27 cellular contexts compared by ENCODE assay signal in genomic region chr7:131251371-131251770, GRCh38.
"Had no signal": no experiment of that assay in that cellular context is flagged by ENCODE, and none has a peak within 500 bp of the region (broad histone marks: within the 10 kb centered on the region; RNA-seq: fewer than 3 reads in every experiment).

No MANE protein-coding gene starts in this region.

- H3K4me3 Mint-ChIP-seq: stimulated activated effector memory CD8-positive, alpha-beta T cell treated with anti-CD3 and anti-CD28 coated beads, Interleukin-12 subunit alpha, Interleukin-12 subunit beta, amount 100 ng/mL, for 72 hours; stimulated activated memory B cell treated with anti-CD40 and anti-IgM and Interleukin-4, amounts not matched to agents 10 μg/mL and 1 μg/mL and 100 μg/mL, for 72 hours; stimulated activated naive B cell treated with anti-CD40 and anti-IgM and Interleukin-4, amounts not matched to agents 10 μg/mL and 1 μg/mL and 100 μg/mL, for 72 hours; stimulated activated naive CD8-positive, alpha-beta T cell treated with anti-CD3 and anti-CD28 coated beads, Interleukin-15, amount 100 ng/mL, for 72 hours; stimulated activated naive CD8-positive, alpha-beta T cell treated with anti-CD3 and anti-CD28 coated beads, Interleukin-15, Interleukin-2, amounts not matched to agents 100 ng/mL and 50 ng/mL, for 24 hours; type B pancreatic cell had no signal

- H3K9me3 ChIP-seq: testis, thoracic aorta, upper lobe of right lung had no signal

- H3K27me3 Mint-ChIP-seq: type B pancreatic cell had no signal

- H3K27ac ChIP-seq: stomach, suprapubic skin, testis, thoracic aorta, thyroid gland, tibial artery, tibial nerve, transverse colon, upper lobe of left lung, upper lobe of right lung, uterus, vagina had no signal

- H3K27me3 ChIP-seq: stomach, suprapubic skin, testis, thyroid gland, tibial artery, tibial nerve, transverse colon, upper lobe of left lung, upper lobe of right lung, uterus, vagina had no signal

- H3K36me3 ChIP-seq: stomach, suprapubic skin, thoracic aorta, thyroid gland, tibial artery, tibial nerve, transverse colon, upper lobe of left lung, upper lobe of right lung, uterus, vagina had no signal

- H3K36me3 Mint-ChIP-seq: stimulated activated effector memory CD8-positive, alpha-beta T cell treated with anti-CD3 and anti-CD28 coated beads, Interleukin-12 subunit alpha, Interleukin-12 subunit beta, amount 100 ng/mL, for 72 hours; type B pancreatic cell had no signal

- H3K4me3 ChIP-seq: stomach, suprapubic skin, testis, thoracic aorta, thyroid gland, tibial artery, tibial nerve, transverse colon, upper lobe of left lung, upper lobe of right lung, uterus, vagina had no signal

- H3K4me1 ChIP-seq: stomach, suprapubic skin, testis, transverse colon, uterus, vagina had no signal

- H3K4me1 Mint-ChIP-seq: stimulated activated memory B cell treated with anti-CD40 and anti-IgM and Interleukin-4, amounts not matched to agents 10 μg/mL and 1 μg/mL and 100 μg/mL, for 72 hours; stimulated activated naive B cell treated with anti-CD40 and anti-IgM and Interleukin-4, amounts not matched to agents 10 μg/mL and 1 μg/mL and 100 μg/mL, for 72 hours; stimulated activated naive CD8-positive, alpha-beta T cell treated with anti-CD3 and anti-CD28 coated beads, Interleukin-15, amount 100 ng/mL, for 72 hours had no signal

- ATAC-seq: stimulated activated effector memory CD8-positive, alpha-beta T cell treated with anti-CD3 and anti-CD28 coated beads, Interleukin-12 subunit alpha, Interleukin-12 subunit beta, amount 100 ng/mL, for 72 hours; stimulated activated memory B cell treated with anti-CD40 and anti-IgM and Interleukin-4, amounts not matched to agents 10 μg/mL and 1 μg/mL and 100 μg/mL, for 72 hours; stimulated activated naive B cell treated with anti-CD40 and anti-IgM and Interleukin-4, amounts not matched to agents 10 μg/mL and 1 μg/mL and 100 μg/mL, for 72 hours; stimulated activated naive CD8-positive, alpha-beta T cell treated with anti-CD3 and anti-CD28 coated beads, Interleukin-15, amount 100 ng/mL, for 72 hours; stimulated activated naive CD8-positive, alpha-beta T cell treated with anti-CD3 and anti-CD28 coated beads, Interleukin-15, Interleukin-2, amounts not matched to agents 100 U/mL and 50 U/mL, for 24 hours; upper lobe of right lung had no signal

- H3K27ac Mint-ChIP-seq: stimulated activated effector memory CD8-positive, alpha-beta T cell treated with anti-CD3 and anti-CD28 coated beads, Interleukin-12 subunit alpha, Interleukin-12 subunit beta, amount 100 ng/mL, for 72 hours; stimulated activated memory B cell treated with anti-CD40 and anti-IgM and Interleukin-4, amounts not matched to agents 10 μg/mL and 1 μg/mL and 100 μg/mL, for 72 hours; stimulated activated naive B cell treated with anti-CD40 and anti-IgM and Interleukin-4, amounts not matched to agents 10 μg/mL and 1 μg/mL and 100 μg/mL, for 72 hours; stimulated activated naive CD8-positive, alpha-beta T cell treated with anti-CD3 and anti-CD28 coated beads, Interleukin-15, amount 100 ng/mL, for 72 hours; stimulated activated naive CD8-positive, alpha-beta T cell treated with anti-CD3 and anti-CD28 coated beads, Interleukin-15, Interleukin-2, amounts not matched to agents 100 ng/mL and 50 ng/mL, for 24 hours; type B pancreatic cell had no signal

- DNase-seq: stimulated activated CD4-positive, alpha-beta T cell treated with anti-CD3 and anti-CD28 coated beads, Interleukin-2, amount 100 ng/mL, for 48 hours; stimulated activated CD4-positive, alpha-beta T cell treated with anti-CD3 and anti-CD28 coated beads, Interleukin-4, amount 100 ng/mL, for 1 hour; stimulated activated CD4-positive, alpha-beta T cell treated with anti-CD3 and anti-CD28 coated beads, Interleukin-4, amount 100 ng/mL, for 24 hours; stimulated activated CD4-positive, alpha-beta T cell treated with anti-CD3 and anti-CD28 coated beads, Interleukin-4, amount 100 ng/mL, for 4 hours; stimulated activated CD8-positive, alpha-beta memory T cell treated with anti-CD3 and anti-CD28 coated beads, Interleukin-4, amount 100 ng/mL, for 48 hours; stimulated activated naive B cell treated with anti-CD40 and anti-IgM and Interleukin-4, amounts not matched to agents 10 μg/mL and 1 μg/mL and 100 μg/mL, for 72 hours; stimulated activated naive CD4-positive, alpha-beta T cell; stimulated activated naive CD4-positive, alpha-beta T cell treated with Interleukin-2 at 50 U/mL for 16 hours; stimulated activated naive CD8-positive, alpha-beta T cell treated with anti-CD3 and anti-CD28 coated beads, Interleukin-15, amount 100 ng/mL, for 72 hours; stimulated activated naive CD8-positive, alpha-beta T cell treated with anti-CD3 and anti-CD28 coated beads, Interleukin-15, Interleukin-2, amounts not matched to agents 100 U/mL and 50 U/mL, for 24 hours; stomach; substantia nigra; testis; thyroid gland; tibial artery; transverse colon; upper lobe of left lung; upper lobe of right lung; uterus had no signal
